Comparison of ENCODE assay signal across 3 cellular contexts in genomic region chr11:33695051-33695566, GRCh38.
TF ChIP-seq lines count a peak whose summit lies in the region.

No MANE protein-coding gene starts in this region.

TF ChIP-seq in SK-N-SH, 30 proteins besides CTCF, POLR2A, EP300 and RAD21:
- TF ChIP-seq RXRA (IDR thresholded peaks at IDR 0.05; ENCODE audit: borderline replicate concordance, low read depth) (no peak), FOXM1 (IDR thresholded peaks at IDR 0.05; ENCODE audit: low read depth) (no peak), ELF1 (IDR thresholded peaks at IDR 0.05) (no peak), SIN3A (IDR thresholded peaks at IDR 0.05; ENCODE audit: borderline replicate concordance, low read depth, low read length) (no peak), NFIC (IDR thresholded peaks at IDR 0.05; ENCODE audit: borderline replicate concordance) (no peak)
TF ChIP-seq in SK-N-SH: peak in this region for 0.

TF ChIP-seq in SK-N-SH treated with all-trans-retinoic acid at 6 μM for 48 hours, 23 proteins besides CTCF, POLR2A, EP300 and RAD21:
- no peak for TF ChIP-seq ZC3H10 (CRISPR knock-in tag; IDR thresholded peaks at IDR 0.05)

TF ChIP-seq in endothelial cell of umbilical vein, 7 proteins besides CTCF, POLR2A, EP300 and RAD21:
- TF ChIP-seq MYC (IDR thresholded peaks at IDR 0.05; ENCODE audit: low read depth, low read length) (no peak), JUN (IDR thresholded peaks at IDR 0.05; ENCODE audit: borderline replicate concordance, insufficient read depth, insufficient read length, low read depth) (no peak), EZH2 (IDR thresholded peaks at IDR 0.05; ENCODE audit: borderline replicate concordance, low read depth, low read length, severe bottlenecking) (no peak), GATA2 (IDR thresholded peaks at IDR 0.05; ENCODE audit: insufficient read depth, insufficient read length, low read depth, low read length) (no peak)
